27 cellular contexts compared by ENCODE assay signal in genomic region chr5:87433945-87434344, GRCh38.
"Had no signal": no experiment of that assay in that cellular context is flagged by ENCODE, and none has a peak within 500 bp of the region (broad histone marks: within the 10 kb centered on the region; RNA-seq: fewer than 3 reads in every experiment).

No MANE protein-coding gene starts in this region.

- H3K36me3 Mint-ChIP-seq: stimulated activated effector memory CD8-positive, alpha-beta T cell treated with anti-CD3 and anti-CD28 coated beads, Interleukin-12 subunit alpha, Interleukin-12 subunit beta, amount 100 ng/mL, for 72 hours; stimulated activated memory B cell treated with anti-CD40 and anti-IgM and Interleukin-4, amounts not matched to agents 10 μg/mL and 1 μg/mL and 100 μg/mL, for 72 hours; stimulated activated naive B cell treated with anti-CD40 and anti-IgM and Interleukin-4, amounts not matched to agents 10 μg/mL and 1 μg/mL and 100 μg/mL, for 72 hours; type B pancreatic cell had no signal

- H3K27me3 Mint-ChIP-seq: type B pancreatic cell had no signal

- H3K9me3 Mint-ChIP-seq: stimulated activated effector memory CD8-positive, alpha-beta T cell treated with anti-CD3 and anti-CD28 coated beads, Interleukin-12 subunit alpha, Interleukin-12 subunit beta, amount 100 ng/mL, for 72 hours; stimulated activated memory B cell treated with anti-CD40 and anti-IgM and Interleukin-4, amounts not matched to agents 10 μg/mL and 1 μg/mL and 100 μg/mL, for 72 hours; stimulated activated naive B cell treated with anti-CD40 and anti-IgM and Interleukin-4, amounts not matched to agents 10 μg/mL and 1 μg/mL and 100 μg/mL, for 72 hours; stimulated activated naive CD8-positive, alpha-beta T cell treated with anti-CD3 and anti-CD28 coated beads, Interleukin-15, amount 100 ng/mL, for 72 hours; stimulated activated naive CD8-positive, alpha-beta T cell treated with anti-CD3 and anti-CD28 coated beads, Interleukin-15, Interleukin-2, amounts not matched to agents 100 ng/mL and 50 ng/mL, for 24 hours; type B pancreatic cell had no signal

- H3K4me3 ChIP-seq: stomach, suprapubic skin, testis, thoracic aorta, thyroid gland, tibial artery, tibial nerve, transverse colon, upper lobe of left lung, upper lobe of right lung, uterus, vagina had no signal

- H3K9me3 ChIP-seq: stomach, suprapubic skin, testis, thoracic aorta, thyroid gland, tibial artery, tibial nerve, upper lobe of left lung, upper lobe of right lung, uterus, vagina had no signal

- H3K36me3 ChIP-seq: stomach, suprapubic skin, thoracic aorta, thyroid gland, tibial artery, tibial nerve, transverse colon, upper lobe of left lung, upper lobe of right lung, uterus, vagina had no signal

- H3K4me1 Mint-ChIP-seq: stimulated activated effector memory CD8-positive, alpha-beta T cell treated with anti-CD3 and anti-CD28 coated beads, Interleukin-12 subunit alpha, Interleukin-12 subunit beta, amount 100 ng/mL, for 72 hours; stimulated activated memory B cell treated with anti-CD40 and anti-IgM and Interleukin-4, amounts not matched to agents 10 μg/mL and 1 μg/mL and 100 μg/mL, for 72 hours; stimulated activated naive B cell treated with anti-CD40 and anti-IgM and Interleukin-4, amounts not matched to agents 10 μg/mL and 1 μg/mL and 100 μg/mL, for 72 hours; stimulated activated naive CD8-positive, alpha-beta T cell treated with anti-CD3 and anti-CD28 coated beads, Interleukin-15, amount 100 ng/mL, for 72 hours had no signal

- H3K27ac Mint-ChIP-seq: stimulated activated effector memory CD8-positive, alpha-beta T cell treated with anti-CD3 and anti-CD28 coated beads, Interleukin-12 subunit alpha, Interleukin-12 subunit beta, amount 100 ng/mL, for 72 hours; stimulated activated memory B cell treated with anti-CD40 and anti-IgM and Interleukin-4, amounts not matched to agents 10 μg/mL and 1 μg/mL and 100 μg/mL, for 72 hours; stimulated activated naive B cell treated with anti-CD40 and anti-IgM and Interleukin-4, amounts not matched to agents 10 μg/mL and 1 μg/mL and 100 μg/mL, for 72 hours; stimulated activated naive CD8-positive, alpha-beta T cell treated with anti-CD3 and anti-CD28 coated beads, Interleukin-15, amount 100 ng/mL, for 72 hours; stimulated activated naive CD8-positive, alpha-beta T cell treated with anti-CD3 and anti-CD28 coated beads, Interleukin-15, Interleukin-2, amounts not matched to agents 100 ng/mL and 50 ng/mL, for 24 hours; type B pancreatic cell had no signal

- ATAC-seq: stimulated activated effector memory CD8-positive, alpha-beta T cell treated with anti-CD3 and anti-CD28 coated beads, Interleukin-12 subunit alpha, Interleukin-12 subunit beta, amount 100 ng/mL, for 72 hours; stimulated activated memory B cell treated with anti-CD40 and anti-IgM and Interleukin-4, amounts not matched to agents 10 μg/mL and 1 μg/mL and 100 μg/mL, for 72 hours; stimulated activated naive B cell treated with anti-CD40 and anti-IgM and Interleukin-4, amounts not matched to agents 10 μg/mL and 1 μg/mL and 100 μg/mL, for 72 hours; stimulated activated naive CD8-positive, alpha-beta T cell treated with anti-CD3 and anti-CD28 coated beads, Interleukin-15, amount 100 ng/mL, for 72 hours; stimulated activated naive CD8-positive, alpha-beta T cell treated with anti-CD3 and anti-CD28 coated beads, Interleukin-15, Interleukin-2, amounts not matched to agents 100 U/mL and 50 U/mL, for 24 hours; upper lobe of right lung had no signal

- H3K27me3 ChIP-seq: stomach, suprapubic skin, testis, thyroid gland, tibial artery, tibial nerve, transverse colon, upper lobe of left lung, upper lobe of right lung, uterus, vagina had no signal

- H3K4me1 ChIP-seq: stomach, suprapubic skin, testis, thyroid gland, tibial artery, tibial nerve, upper lobe of left lung, upper lobe of right lung, uterus, vagina had no signal

- DNase-seq: stimulated activated CD4-positive, alpha-beta T cell treated with anti-CD3 and anti-CD28 coated beads, Interleukin-2, amount 100 ng/mL, for 48 hours; stimulated activated CD4-positive, alpha-beta T cell treated with anti-CD3 and anti-CD28 coated beads, Interleukin-4, amount 100 ng/mL, for 1 hour; stimulated activated CD4-positive, alpha-beta T cell treated with anti-CD3 and anti-CD28 coated beads, Interleukin-4, amount 100 ng/mL, for 24 hours; stimulated activated CD4-positive, alpha-beta T cell treated with anti-CD3 and anti-CD28 coated beads, Interleukin-4, amount 100 ng/mL, for 4 hours; stimulated activated CD8-positive, alpha-beta memory T cell treated with anti-CD3 and anti-CD28 coated beads, Interleukin-4, amount 100 ng/mL, for 48 hours; stimulated activated naive B cell treated with anti-CD40 and anti-IgM and Interleukin-4, amounts not matched to agents 10 μg/mL and 1 μg/mL and 100 μg/mL, for 72 hours; stimulated activated naive CD4-positive, alpha-beta T cell; stimulated activated naive CD4-positive, alpha-beta T cell treated with Interleukin-2 at 50 U/mL for 16 hours; stimulated activated naive CD8-positive, alpha-beta T cell treated with anti-CD3 and anti-CD28 coated beads, Interleukin-15, amount 100 ng/mL, for 72 hours; stimulated activated naive CD8-positive, alpha-beta T cell treated with anti-CD3 and anti-CD28 coated beads, Interleukin-15, Interleukin-2, amounts not matched to agents 100 U/mL and 50 U/mL, for 24 hours; stomach; substantia nigra; testis; thyroid gland; tibial artery; upper lobe of left lung; upper lobe of right lung; uterus had no signal

- H3K4me3 Mint-ChIP-seq: stimulated activated effector memory CD8-positive, alpha-beta T cell treated with anti-CD3 and anti-CD28 coated beads, Interleukin-12 subunit alpha, Interleukin-12 subunit beta, amount 100 ng/mL, for 72 hours; stimulated activated memory B cell treated with anti-CD40 and anti-IgM and Interleukin-4, amounts not matched to agents 10 μg/mL and 1 μg/mL and 100 μg/mL, for 72 hours; stimulated activated naive B cell treated with anti-CD40 and anti-IgM and Interleukin-4, amounts not matched to agents 10 μg/mL and 1 μg/mL and 100 μg/mL, for 72 hours; stimulated activated naive CD8-positive, alpha-beta T cell treated with anti-CD3 and anti-CD28 coated beads, Interleukin-15, amount 100 ng/mL, for 72 hours; stimulated activated naive CD8-positive, alpha-beta T cell treated with anti-CD3 and anti-CD28 coated beads, Interleukin-15, Interleukin-2, amounts not matched to agents 100 ng/mL and 50 ng/mL, for 24 hours; type B pancreatic cell had no signal

- H3K27ac ChIP-seq: stomach, suprapubic skin, testis, thoracic aorta, thyroid gland, tibial artery, tibial nerve, upper lobe of left lung, upper lobe of right lung, uterus, vagina had no signal
